In genomic region chr9:131636593-131636992, GRCh38 we compare ENCODE assay signal across 11 cellular contexts.
A peak's percentile ranks its signal among the peaks of the same experiment; 100 is the strongest.
DNase-seq lines count a peak whose midpoint lies in the region; ATAC-seq and TF ChIP-seq lines count a peak whose summit lies in the region.
"Had no signal": no experiment of that assay in that cellular context is flagged by ENCODE, and none has a peak within 500 bp of the region (broad histone marks: within the 10 kb centered on the region; RNA-seq: fewer than 3 reads in every experiment).

No MANE protein-coding gene starts in this region.

- H3K27ac Mint-ChIP-seq in activated CD4-positive, alpha-beta T cell treated with anti-CD3 and anti-CD28 coated beads for 36 hours, result peak overlapping the region; percentile 66
- H3K27ac Mint-ChIP-seq in activated T-helper 17 cell treated with anti-CD3 and anti-CD28 coated beads, Interleukin-2, amount 50 U/mL, for 72 hours, result peak overlapping the region; percentile 92

- no peak for ATAC-seq in activated CD4-positive, alpha-beta T cell treated with anti-CD3 and anti-CD28 coated beads for 36 hours
- no peak for ATAC-seq in activated T-helper 17 cell treated with anti-CD3 and anti-CD28 coated beads, Interleukin-2, amount 50 U/mL, for 72 hours (replicated peaks)
- ATAC-seq in right cardiac atrium, result peak in 1 of 2 donors; percentile 33

- H3K27me3 ChIP-seq in right cardiac atrium (ENCODE audit: control insufficient read depth, insufficient read depth) (no peaks in the 10 kb centered on the region), stomach (no peaks in the 10 kb centered on the region)

- no peaks in the 10 kb centered on the region for H3K27me3 Mint-ChIP-seq in activated CD4-positive, alpha-beta T cell treated with anti-CD3 and anti-CD28 coated beads for 36 hours
- no peaks in the 10 kb centered on the region for H3K27me3 Mint-ChIP-seq in activated T-helper 17 cell treated with anti-CD3 and anti-CD28 coated beads, Interleukin-2, amount 50 U/mL, for 72 hours

- H3K9me3 ChIP-seq in right cardiac atrium (ENCODE audit: control insufficient read depth, low read length), result no peaks in the 10 kb centered on the region
- no peaks in the 10 kb centered on the region for H3K9me3 ChIP-seq in stomach

- intact Hi-C loops in activated CD4-positive, alpha-beta T cell treated with anti-CD3 and anti-CD28 coated beads for 36 hours (cut with DNase I, micrococcal nuclease), result loop anchor here in 1 of 2 experiments (10.0 kb wide), 1 partner anchor 608 kb away; no protein-coding TSS in a partner anchor
- intact Hi-C loops in right cardiac atrium (cut with DNase I), result no loop called here
- intact Hi-C loops in stomach (cut with DNase I; ENCODE audit: low total_unique reads), result no loop called here

- no peak for TF ChIP-seq EP300 in stomach (IDR thresholded peaks at IDR 0.05)

- CTCF ChIA-PET in activated CD4-positive, alpha-beta T cell treated with anti-CD3 and anti-CD28 coated beads for 36 hours (lab: Charles Lee), result interaction anchor here (1.0 to 2.8 kb wide), 3 partner anchors 16 to 107 kb away, joined by 3 to 12 read pairs (median 4); no protein-coding TSS in a partner anchor

- no peaks in the 10 kb centered on the region for H3K9me3 Mint-ChIP-seq in activated CD4-positive, alpha-beta T cell treated with anti-CD3 and anti-CD28 coated beads for 36 hours (ENCODE audit: low read depth)
- H3K9me3 Mint-ChIP-seq in activated T-helper 17 cell treated with anti-CD3 and anti-CD28 coated beads, Interleukin-2, amount 50 U/mL, for 72 hours, result no peaks in the 10 kb centered on the region

- TF ChIP-seq CTCF in stomach (IDR thresholded peaks at IDR 0.05), result no peak

- no peak for DNase-seq in activated CD4-positive, alpha-beta T cell treated with anti-CD3 and anti-CD28 coated beads for 36 hours
- DNase-seq in activated CD4-positive, alpha-beta T cell treated with anti-CD3 and anti-CD28 coated beads for 48 hours, result no peak
- DNase-seq in right cardiac atrium, result peak in 1 of 3 donors; percentile 27
- no peak for DNase-seq in stomach
- DNase-seq in retina, result no peak
- no peak for DNase-seq in NCI-H82 (lab: John Stamatoyannopoulos, UW)
- DNase-seq in HT-29 (ENCODE audit: low spot score), result no peak
- DNase-seq: central memory CD4-positive, alpha-beta T cell; mesendoderm; NCI-H2029 had no signal

- no peak for TF ChIP-seq POLR2A in stomach (IDR thresholded peaks at IDR 0.05)

- H3K4me3 ChIP-seq in right cardiac atrium (ENCODE audit: low read length) (no peak overlapping the region), stomach (no peak overlapping the region)

- no peak overlapping the region for H3K4me3 Mint-ChIP-seq in activated CD4-positive, alpha-beta T cell treated with anti-CD3 and anti-CD28 coated beads for 36 hours
- peak overlapping the region; percentile 63 for H3K4me3 Mint-ChIP-seq in activated T-helper 17 cell treated with anti-CD3 and anti-CD28 coated beads, Interleukin-2, amount 50 U/mL, for 72 hours

- H3K27ac ChIP-seq in right cardiac atrium (ENCODE audit: low read length) (peak overlapping the region; percentile 8), stomach (peak overlapping the region in 4 of 5 donors; percentile 76 to 85 (median 84))

- POLR2A ChIA-PET in activated CD4-positive, alpha-beta T cell treated with anti-CD3 and anti-CD28 coated beads for 36 hours (lab: Charles Lee), result no interaction called here

- H3K36me3 ChIP-seq in stomach, result peaks cover 9 to 66% (median 34%) of the 10 kb centered on the region in 4 donors

- 70% methylated on average over 6 of the region's 6 CpGs for WGBS in right cardiac atrium
- 81 to 88% (median 84%) methylated on average over 6 of the region's 6 CpGs for whole genome bisulfite sequencing in stomach, 5 donors

- H3K36me3 Mint-ChIP-seq in activated CD4-positive, alpha-beta T cell treated with anti-CD3 and anti-CD28 coated beads for 36 hours (ENCODE audit: low read depth), result peaks cover 40% of the 10 kb centered on the region
- H3K36me3 Mint-ChIP-seq in activated T-helper 17 cell treated with anti-CD3 and anti-CD28 coated beads, Interleukin-2, amount 50 U/mL, for 72 hours (ENCODE audit: low read depth), result peaks cover 99% of the 10 kb centered on the region

- H3K4me1 ChIP-seq in right cardiac atrium (ENCODE audit: control insufficient read depth, insufficient read depth, low read length) (peaks cover 14% of the 10 kb centered on the region), stomach (peaks cover 9 to 45% (median 25%) of the 10 kb centered on the region in 4 donors)

- peaks cover 33% of the 10 kb centered on the region for H3K4me1 Mint-ChIP-seq in activated CD4-positive, alpha-beta T cell treated with anti-CD3 and anti-CD28 coated beads for 36 hours
- peaks cover 27% of the 10 kb centered on the region for H3K4me1 Mint-ChIP-seq in activated T-helper 17 cell treated with anti-CD3 and anti-CD28 coated beads, Interleukin-2, amount 50 U/mL, for 72 hours
